25 cellular contexts compared by ENCODE assay signal in genomic region chr6:147604373-147604772, GRCh38.
DNase-seq lines count a peak whose midpoint lies in the region; ATAC-seq and TF ChIP-seq lines count a peak whose summit lies in the region.
"Had no signal": no experiment of that assay in that cellular context is flagged by ENCODE, and none has a peak within 500 bp of the region (broad histone marks: within the 10 kb centered on the region; RNA-seq: fewer than 3 reads in every experiment).

No MANE protein-coding gene starts in this region.

- H3K4me3 ChIP-seq in left ventricle myocardium inferior (no peak overlapping the region), skeletal muscle satellite cell (ENCODE audit: low read length) (no peak overlapping the region), adrenal gland (no peak overlapping the region)
- H3K4me3 ChIP-seq: coronary artery, HAP-1, thyroid gland had no signal

- H3K27me3 ChIP-seq in left ventricle myocardium inferior (ENCODE audit: low read depth), result no peaks in the 10 kb centered on the region
- no peaks in the 10 kb centered on the region for H3K27me3 ChIP-seq in skeletal muscle satellite cell (ENCODE audit: control insufficient read depth, insufficient read depth, low read length)
- no peaks in the 10 kb centered on the region for H3K27me3 ChIP-seq in adrenal gland
- H3K27me3 ChIP-seq: thyroid gland had no signal

- TF ChIP-seq POLR2A in adrenal gland (IDR thresholded peaks at IDR 0.05), result no peak

- 79 to 87% (median 86%) methylated on average over 4 of the region's 4 CpGs for WGBS in adrenal gland, 4 donors

- no peak overlapping the region for H3K9ac ChIP-seq in skeletal muscle satellite cell (ENCODE audit: low read depth, low read length)

- DNase-seq in left ventricle myocardium inferior (no peak), left ventricle myocardium superior (no peak), NCI-H69 (lab: John Stamatoyannopoulos, UW) (peak; percentile 14), fibroblast of peridontal ligament (ENCODE audit: extremely low read depth) (peak; percentile 83), adrenal gland (no peak)
- DNase-seq: activated CD4-positive, alpha-beta T cell treated with anti-CD3 and anti-CD28 coated beads for 36 hours; activated gamma-delta T cell treated with Interleukin-2 at 50 U/mL for 16 hours; activated naive CD8-positive, alpha-beta T cell treated with anti-CD3 and anti-CD28 coated beads, Interleukin-2, amount 50 U/mL, for 24 hours; IMR-90; kidney; NCI-H1417 treated with DMSO at 0.1 percent for 48 hours; NCI-H2107; nucleus accumbens; retina; RPMI8226; stimulated activated CD4-positive, alpha-beta T cell treated with anti-CD3 and anti-CD28 coated beads, Interleukin-12 subunit alpha, Interleukin-12 subunit beta, amount 100 ng/mL, for 4 hours had no signal

- no peak for TF ChIP-seq CTCF in left ventricle myocardium inferior (IDR thresholded peaks at IDR 0.05; ENCODE audit: borderline replicate concordance)
- TF ChIP-seq CTCF in adrenal gland (IDR thresholded peaks at IDR 0.05), result no peak

- H3K4me2 ChIP-seq in skeletal muscle satellite cell (ENCODE audit: low read length), result peak overlapping the region; percentile 34

- intact Hi-C loops in left ventricle myocardium inferior (cut with micrococcal nuclease) (no loop called here), left ventricle myocardium superior (cut with micrococcal nuclease) (no loop called here), adrenal gland (cut with DNase I) (no loop called here)

- H3K36me3 ChIP-seq in left ventricle myocardium inferior (no peaks in the 10 kb centered on the region), skeletal muscle satellite cell (ENCODE audit: insufficient read depth, low read length) (no peaks in the 10 kb centered on the region), adrenal gland (replicated peaks in 1 of 2) (no peaks in the 10 kb centered on the region)
- H3K36me3 ChIP-seq: HAP-1, thyroid gland had no signal

- H3K9me3 ChIP-seq in left ventricle myocardium inferior (replicated peaks), result no peaks in the 10 kb centered on the region
- H3K9me3 ChIP-seq in skeletal muscle satellite cell (replicated peaks; ENCODE audit: low read length), result no peaks in the 10 kb centered on the region
- H3K9me3 ChIP-seq in adrenal gland (replicated peaks in 1 of 3), result no peaks in the 10 kb centered on the region
- H3K9me3 ChIP-seq: HAP-1, thyroid gland had no signal

- H3K27ac ChIP-seq in left ventricle myocardium inferior (replicated peaks) (peak overlapping the region; percentile 72), adrenal gland (no peak overlapping the region)
- H3K27ac ChIP-seq: C4-2B, coronary artery, HL-60, thyroid gland had no signal

- peaks cover 17% of the 10 kb centered on the region for H3K4me1 ChIP-seq in left ventricle myocardium inferior
- peaks cover 9% of the 10 kb centered on the region for H3K4me1 ChIP-seq in skeletal muscle satellite cell (ENCODE audit: control insufficient read depth, insufficient read depth, low read length)
- no peaks in the 10 kb centered on the region for H3K4me1 ChIP-seq in adrenal gland (replicated peaks in 1 of 2)
- H3K4me1 ChIP-seq: HAP-1, thyroid gland had no signal

- no peak for ATAC-seq in left ventricle myocardium superior
- no peak for ATAC-seq in HG02870 (IDR thresholded peaks at IDR 0.05; ENCODE audit: unreplicated experiment)
- ATAC-seq in GM18867 (IDR thresholded peaks at IDR 0.05; ENCODE audit: unreplicated experiment), result no peak
- ATAC-seq: activated CD4-positive, alpha-beta T cell treated with anti-CD3 and anti-CD28 coated beads for 36 hours; activated naive CD8-positive, alpha-beta T cell treated with anti-CD3 and anti-CD28 coated beads, Interleukin-2, amount 50 U/mL, for 24 hours; esophagus mucosa had no signal

Comparison
In these comparisons a context has a peak if more than half of its experiments do, and no peak if none do; other contexts are left out.
1. DNase-seq: peak in NCI-H69 (single experiment) and fibroblast of peridontal ligament (single experiment); none in left ventricle myocardium inferior (single experiment), left ventricle myocardium superior (single experiment) and adrenal gland (0 of 7).